Comparison of ENCODE assay signal across 8 cellular contexts in genomic region chr11:10488581-10489443, GRCh38. TPM values are rescaled to one million over a fixed set of nuclear protein-coding genes. Genes with fewer than 3 reads are reported as not detected.
DNase-seq lines count a peak whose midpoint lies in the region; ATAC-seq and TF ChIP-seq lines count a peak whose summit lies in the region.

No MANE protein-coding gene starts in this region.

- DNase-seq in activated CD8-positive, alpha-beta memory T cell treated with anti-CD3 and anti-CD28 coated beads for 24 hours: peak; percentile 54
- DNase-seq in activated CD8-positive, alpha-beta memory T cell treated with anti-CD3 and anti-CD28 coated beads, Interleukin-2, amount 50 U/mL, for 4 hours: no peak
- DNase-seq in epithelial cell of prostate (ENCODE audit: low read depth, low spot score) (peak; percentile 91), upper lobe of left lung (peak in 1 of 2 donors; percentile 36), NCI-H1105 (lab: John Stamatoyannopoulos, UW) (no peak), HCEC 1CT (no peak), NCI-H2196 treated with DMSO at 0.1 percent for 48 hours (lab: John Stamatoyannopoulos, UW; ENCODE audit: unreplicated experiment) (no peak)

- peak overlapping the region; percentile 98 for H3K27ac ChIP-seq in epithelial cell of prostate
- peak overlapping the region; percentile 44 to 76 (median 66) for H3K27ac ChIP-seq in upper lobe of left lung

- H3K9me3 ChIP-seq in upper lobe of left lung: no peaks in the 10 kb centered on the region

- peaks cover 5 to 37% (median 20%) of the 10 kb centered on the region in 4 donors for H3K36me3 ChIP-seq in upper lobe of left lung

- WGBS in upper lobe of left lung, 2 donors: 89% methylated on average over 11 of the region's 11 CpGs

- no peak for TF ChIP-seq POLR2A in upper lobe of left lung (IDR thresholded peaks at IDR 0.05)

- no peaks in the 10 kb centered on the region for H3K27me3 ChIP-seq in upper lobe of left lung

- peak; percentile 68 for ATAC-seq in HG03457 (IDR thresholded peaks at IDR 0.05; ENCODE audit: unreplicated experiment)
- ATAC-seq in upper lobe of left lung (ENCODE audit: low FRiP score in 2 of 2): peak in 1 of 2 donors; percentile 9

- TF ChIP-seq EP300 in upper lobe of left lung (IDR thresholded peaks at IDR 0.05): no peak

- H3K4me3 ChIP-seq in upper lobe of left lung: no peak overlapping the region

- no peak for TF ChIP-seq CTCF in upper lobe of left lung (IDR thresholded peaks at IDR 0.05)

- H3K4me1 ChIP-seq in upper lobe of left lung: peaks cover 0 to 26% (median 4%) of the 10 kb centered on the region in 4 donors

RNA-seq across cellular contexts. Expression of gene AMPD3, which starts 33.7 kb away (rescaled TPM):
- 10 to 100 TPM in 2 of 6 donors, 1 to 10 TPM in 4; 5.4 to 49.2 (median 9.3) TPM for total RNA-seq in upper lobe of left lung

RNA-seq across cellular contexts. Expression of gene RNF141, which starts 52.2 kb away (rescaled TPM):
- 10 to 100 TPM; 13.2 to 74.6 (median 43.1) TPM for total RNA-seq in upper lobe of left lung

Comparison
In these comparisons a context has a peak if more than half of its experiments do, and no peak if none do; other contexts are left out.
1. DNase-seq: peak in activated CD8-positive, alpha-beta memory T cell treated with anti-CD3 and anti-CD28 coated beads for 24 hours (single experiment) and epithelial cell of prostate (single experiment); none in activated CD8-positive, alpha-beta memory T cell treated with anti-CD3 and anti-CD28 coated beads, Interleukin-2, amount 50 U/mL, for 4 hours (single experiment), NCI-H1105 (single experiment), HCEC 1CT (single experiment) and NCI-H2196 treated with DMSO at 0.1 percent for 48 hours (single experiment).